2 cellular contexts compared by ENCODE assay signal in genomic region chr14:21058903-21059302, GRCh38.
TF ChIP-seq lines count a peak whose summit lies in the region.

No MANE protein-coding gene starts in this region.

TF ChIP-seq in GM23338, 12 proteins besides CTCF, POLR2A, EP300 and RAD21:
- TF ChIP-seq ZNF331 (CRISPR knock-in tag; IDR thresholded peaks at IDR 0.05; ENCODE audit: low read depth): no peak
- no peak for TF ChIP-seq REST (IDR thresholded peaks at IDR 0.05; ENCODE audit: unreplicated experiment)
- no peak for TF ChIP-seq ZNF114 (CRISPR knock-in tag; IDR thresholded peaks at IDR 0.05)
- no peak for TF ChIP-seq EZH2phosphoT487 (IDR thresholded peaks at IDR 0.05; ENCODE audit: unreplicated experiment)
- no peak for TF ChIP-seq ETS1 (IDR thresholded peaks at IDR 0.05)
- TF ChIP-seq CREB1 (CRISPR knock-in tag; IDR thresholded peaks at IDR 0.05; ENCODE audit: low read depth): no peak
- TF ChIP-seq ZNF462 (CRISPR knock-in tag; IDR thresholded peaks at IDR 0.05): no peak
- no peak for TF ChIP-seq NANOG (IDR thresholded peaks at IDR 0.05; ENCODE audit: borderline replicate concordance)
- no peak for TF ChIP-seq POLR2AphosphoS5 (IDR thresholded peaks at IDR 0.05; ENCODE audit: low read depth)
- TF ChIP-seq JUNB (IDR thresholded peaks at IDR 0.05; ENCODE audit: unreplicated experiment): no peak
- TF ChIP-seq EZH2 (IDR thresholded peaks at IDR 0.05; ENCODE audit: low read depth, unreplicated experiment): no peak
- TF ChIP-seq STAT1 (IDR thresholded peaks at IDR 0.05; ENCODE audit: unreplicated experiment): no peak

TF ChIP-seq in K562, 482 proteins besides CTCF, POLR2A, EP300 and RAD21:
- TF ChIP-seq KLF6 (CRISPR knock-in tag; IDR thresholded peaks at IDR 0.05; ENCODE audit: borderline replicate concordance) (no peak), ZNF239 (CRISPR knock-in tag; IDR thresholded peaks at IDR 0.05) (peak; percentile 64; the same call in 1 of the 2 replicates)
